ENCODE assay signal across 8 cellular contexts in the genomic region with DNA sequence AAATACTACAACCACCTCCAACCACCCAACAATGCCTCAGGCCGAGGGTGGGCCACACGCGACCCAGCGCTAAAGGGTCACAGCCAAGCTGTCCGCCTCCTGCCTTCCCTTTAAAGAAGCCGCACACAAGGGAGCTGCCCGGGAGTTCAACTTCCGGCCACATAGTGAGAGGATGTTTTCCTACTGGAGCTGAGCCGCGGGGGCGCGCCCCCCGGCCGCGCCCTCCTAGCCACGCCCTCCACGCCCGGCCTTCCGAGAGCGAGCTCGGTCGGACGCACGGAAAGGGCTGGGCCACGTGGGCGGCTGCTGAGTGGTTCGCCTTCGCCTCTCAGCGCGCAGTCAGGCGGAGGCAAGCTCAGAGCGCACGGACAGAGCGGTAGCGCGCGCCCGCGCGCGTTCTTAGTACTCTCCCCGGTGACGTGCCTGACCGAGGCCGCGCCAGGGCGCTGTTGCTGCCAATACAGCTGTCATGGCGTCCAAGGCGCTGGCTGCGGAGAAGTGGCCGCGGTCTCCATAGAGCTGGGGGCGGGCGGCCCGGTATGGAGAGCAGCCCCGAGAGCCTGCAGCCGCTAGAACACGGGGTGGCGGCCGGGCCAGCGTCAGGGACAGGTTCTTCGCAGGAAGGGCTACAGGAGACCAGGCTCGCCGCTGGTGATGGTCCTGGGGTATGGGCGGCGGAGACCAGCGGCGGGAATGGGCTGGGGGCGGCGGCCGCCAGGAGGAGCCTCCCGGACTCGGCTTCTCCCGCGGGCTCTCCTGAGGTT. TPM values are rescaled to one million over a fixed set of nuclear protein-coding genes. Genes with fewer than 3 reads are reported as not detected.
DNase-seq lines count a peak whose midpoint lies in the region; ATAC-seq, FAIRE-seq and TF ChIP-seq lines count a peak whose summit lies in the region.

TSS of gene MINDY2 (plus strand) at position 446 of the 764 bp plus-strand sequence. CDS start at position 540, 94 bp downstream.

- peak; percentile 96 for TF ChIP-seq POLR2A in body of pancreas (IDR thresholded peaks at IDR 0.05)

- peak; percentile 89 for FAIRE-seq in A204.1 (lab: Jason Lieb, UNC)
- FAIRE-seq in TTC549 (lab: Jason Lieb, UNC): peak; percentile 80

- DNase-seq in NCI-H2107 treated with DMSO at 0.1 percent for 48 hours (lab: John Stamatoyannopoulos, UW; ENCODE audit: unreplicated experiment) (peak; percentile 78), body of pancreas (peak; percentile 98 to 99 (median 98)), iPS DF 19.7 (ENCODE audit: low read depth, low spot score) (peak; percentile 96), sciatic nerve (ENCODE audit: low spot score) (peak; percentile 99)

- ATAC-seq in GM18520 (IDR thresholded peaks at IDR 0.05; ENCODE audit: unreplicated experiment) (peak; percentile 93), HG03064 (IDR thresholded peaks at IDR 0.05; ENCODE audit: low read depth, unreplicated experiment) (peak; percentile 92), body of pancreas (peak; percentile 96), sciatic nerve (peak; percentile 98)

- H3K27me3 ChIP-seq in body of pancreas: no peaks in the 10 kb centered on the region

- H3K9me3 ChIP-seq in body of pancreas: no peaks in the 10 kb centered on the region

- peak within 1 kb of the TSS; percentile 97 to 98 (median 98) for H3K27ac ChIP-seq in body of pancreas

- intact Hi-C loops in body of pancreas (cut with DNase I) (no loop called here), sciatic nerve (cut with DNase I) (no loop called here)

- H3K36me3 ChIP-seq in body of pancreas (replicated peaks in 1 of 2; ENCODE audit: insufficient read depth in 1 of 2, low read depth in 2 of 2): no peaks in the 10 kb centered on the region

- peak within 1 kb of the TSS; percentile 53 to 94 for H3K4me3 ChIP-seq in body of pancreas

- TF ChIP-seq CTCF in body of pancreas (IDR thresholded peaks at IDR 0.05): peak in 6 of 7 experiments; percentile 7 to 41 (median 36)

- 0% methylated on average over 2 to 75 of the region's 75 CpGs for whole genome bisulfite sequencing in body of pancreas, 2 donors

- H3K4me1 ChIP-seq in body of pancreas: peaks cover 32% of the 10 kb centered on the region

RNA-seq across cellular contexts. Expression of gene MINDY2, which starts in this region (rescaled TPM):
- total RNA-seq in body of pancreas (10 to 100 TPM in 1 of 2 donors, 1 to 10 TPM in 1; 8.9 to 11.9 TPM), sciatic nerve (61.6 TPM)

Comparison
In these comparisons a context has a peak if more than half of its experiments do, and no peak if none do; other contexts are left out.
1. Peak in every context shown above with its lines: DNase-seq, ATAC-seq, H3K4me3 ChIP-seq and H3K27ac ChIP-seq.